Comparison of ENCODE assay signal across 7 cellular contexts in the genomic region with DNA sequence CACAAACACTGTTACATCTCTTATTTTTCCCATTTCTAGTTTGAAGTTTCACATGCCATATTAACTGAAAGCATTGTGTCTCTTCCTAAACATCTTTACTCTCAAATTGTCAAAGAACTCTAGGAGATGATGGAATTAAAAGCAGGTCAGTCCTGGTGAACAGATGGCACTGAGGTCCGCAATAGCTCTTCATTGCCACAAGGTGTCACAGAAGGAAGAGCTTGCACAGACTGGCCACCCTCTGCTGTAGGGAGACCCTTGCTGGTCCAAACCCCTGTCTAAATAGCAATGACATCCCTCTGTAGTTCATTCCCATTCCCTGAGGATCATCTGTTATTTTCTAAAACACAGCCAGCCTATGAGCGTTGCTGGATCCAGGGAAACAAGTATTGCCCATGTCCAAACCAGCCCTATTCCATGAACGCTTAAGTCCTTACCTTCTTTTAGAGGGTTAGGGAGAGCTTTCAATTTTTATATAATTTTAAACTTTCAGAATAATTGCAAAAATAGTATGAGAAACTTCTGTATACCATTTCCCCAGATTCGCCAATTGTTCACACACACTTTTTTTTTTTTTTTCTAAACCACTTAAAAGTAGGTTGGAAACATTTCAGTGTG. TPM values are rescaled to one million over a fixed set of nuclear protein-coding genes. Genes with fewer than 3 reads are reported as not detected.
DNase-seq lines count a peak whose midpoint lies in the region; ATAC-seq and TF ChIP-seq lines count a peak whose summit lies in the region.

No MANE protein-coding gene starts in this region.

- no peak overlapping the region for H3K27ac ChIP-seq in RWPE1
- no peak overlapping the region for H3K27ac ChIP-seq in heart right ventricle

- 83 to 91% methylated on average over 4 of the region's 4 CpGs for WGBS in heart right ventricle, 2 donors

- ATAC-seq in GM19463 (IDR thresholded peaks at IDR 0.05; ENCODE audit: unreplicated experiment) (peak; percentile 83), HG03520 (IDR thresholded peaks at IDR 0.05; ENCODE audit: unreplicated experiment) (peak; percentile 73), heart right ventricle (peak in 2 of 8 donors; percentile 42 to 63), GM21528 (IDR thresholded peaks at IDR 0.05; ENCODE audit: low FRiP score, unreplicated experiment) (no peak)

- CTCF ChIA-PET in RWPE1 (lab: Yijun Ruan, JAX): interaction anchor here (0.6 to 1.6 kb wide), 11 partner anchors 10 to 1407 kb away, joined by 3 to 14 read pairs (median 4); no protein-coding TSS in a partner anchor

- no peaks in the 10 kb centered on the region for H3K36me3 ChIP-seq in heart right ventricle

- TF ChIP-seq CTCF in RWPE1 (conservative IDR thresholded peaks at IDR 0.05; ENCODE audit: low read depth): peak; percentile 52
- peak in 7 of 9 donors; percentile 33 to 57 (median 50) for TF ChIP-seq CTCF in heart right ventricle (IDR thresholded peaks at IDR 0.05)

- DNase-seq in GDM1 (lab: John Stamatoyannopoulos, UW): peak; percentile 11
- DNase-seq in RWPE1 (ENCODE audit: low spot score): peak; percentile 42
- no peak for DNase-seq in heart right ventricle
- no peak for DNase-seq in activated effector memory CD4-positive, alpha-beta T cell treated with Interleukin-2 at 50 U/mL for 16 hours

- POLR2A ChIA-PET in RWPE1 (lab: Yijun Ruan, JAX; ENCODE audit: low non-redundant PET): no interaction called here

- no peak overlapping the region for H3K4me3 ChIP-seq in heart right ventricle

- intact Hi-C loops in heart right ventricle (cut with DNase I): loop anchor here in 2 of 10 donors (5.0 to 10.0 kb wide), 3 partner anchors 74 to 126 kb away; no protein-coding TSS in a partner anchor

- H3K4me1 ChIP-seq in heart right ventricle: peaks cover 0 to 5% (median 0%) of the 10 kb centered on the region in 9 donors

- H3K9me3 ChIP-seq in heart right ventricle: no peaks in the 10 kb centered on the region

- H3K27me3 ChIP-seq in heart right ventricle: no peaks in the 10 kb centered on the region

RNA-seq across cellular contexts. Expression of a gene that starts 10.1 kb away (rescaled TPM):
- total RNA-seq in heart right ventricle: 10 to 100 TPM; 34.7 to 60.2 (median 46.2) TPM
- polyA plus RNA-seq in heart right ventricle: 10 to 100 TPM; 23.2 to 47.6 TPM

Comparison
In these comparisons a context has a peak if more than half of its experiments do, and no peak if none do; other contexts are left out.
1. DNase-seq: peak in GDM1 (single experiment) and RWPE1 (single experiment); none in heart right ventricle (0 of 2) and activated effector memory CD4-positive, alpha-beta T cell treated with Interleukin-2 at 50 U/mL for 16 hours (single experiment).